ENCODE assay signal across 17 cellular contexts in the genomic region with DNA sequence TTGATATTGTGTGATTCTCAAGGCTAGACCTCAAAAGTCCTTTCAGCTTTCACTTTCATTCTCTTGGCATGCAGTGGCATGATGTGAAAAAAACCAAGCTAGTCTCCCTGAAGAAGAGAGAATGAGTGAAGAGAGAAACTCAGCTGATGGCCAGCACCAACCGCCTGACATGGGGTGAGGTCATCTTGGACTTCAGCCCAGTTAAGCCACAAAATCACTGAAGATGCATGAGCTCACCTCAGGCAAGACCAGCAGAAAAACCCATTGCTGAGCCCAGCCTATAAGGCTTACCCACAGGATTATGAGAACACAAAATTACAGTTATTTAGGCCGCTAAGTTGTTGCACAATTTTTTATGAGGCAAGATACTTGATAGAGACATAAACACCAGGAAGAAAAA.
DNase-seq lines count a peak whose midpoint lies in the region; TF ChIP-seq lines count a peak whose summit lies in the region.
"Had no signal": no experiment of that assay in that cellular context is flagged by ENCODE, and none has a peak within 500 bp of the region (broad histone marks: within the 10 kb centered on the region; RNA-seq: fewer than 3 reads in every experiment).

No MANE protein-coding gene starts in this region.

- in situ Hi-C loops in transverse colon (cut with MboI; ENCODE audit: low pct_ligation_motif_present in 1 of 4, low pct_unique_long_range_greater_than_20kb in 1 of 4, low sequenced_read_pairs in 3 of 4), result loop anchor here in 3 of 4 donors (25.0 kb wide), 2 partner anchors 862 to 962 kb away; no protein-coding TSS in a partner anchor

- no peak for TF ChIP-seq POLR2A in transverse colon (IDR thresholded peaks at IDR 0.05)

- peaks cover 0 to 6% of the 10 kb centered on the region in 2 donors for H3K9me3 ChIP-seq in transverse colon
- H3K9me3 ChIP-seq: BE2C, upper lobe of right lung had no signal

- peaks cover 6% of the 10 kb centered on the region for H3K9me3 Mint-ChIP-seq in activated CD4-positive, alpha-beta T cell treated with anti-CD3 and anti-CD28 coated beads, Interleukin-2, amount 10 ng/mL, durations not matched to agents 7 days and 5 days

- CTCF ChIA-PET in activated CD4-positive, alpha-beta T cell treated with anti-CD3 and anti-CD28 coated beads, Interleukin-2, amount 10 ng/mL, durations not matched to agents 7 days and 5 days (lab: Charles Lee), result no interaction called here

- H3K4me1 ChIP-seq in transverse colon, result no peaks in the 10 kb centered on the region
- H3K4me1 ChIP-seq: BE2C, upper lobe of right lung had no signal

- no peaks in the 10 kb centered on the region for H3K36me3 Mint-ChIP-seq in activated CD4-positive, alpha-beta T cell treated with anti-CD3 and anti-CD28 coated beads, Interleukin-2, amount 10 ng/mL, durations not matched to agents 7 days and 5 days (ENCODE audit: low read depth)
- H3K36me3 Mint-ChIP-seq: activated CD4-positive, alpha-beta memory T cell treated with anti-CD3 and anti-CD28 coated beads for 36 hours had no signal

- H3K27me3 Mint-ChIP-seq in activated CD4-positive, alpha-beta T cell treated with anti-CD3 and anti-CD28 coated beads, Interleukin-2, amount 10 ng/mL, durations not matched to agents 7 days and 5 days, result no peaks in the 10 kb centered on the region
- H3K27me3 Mint-ChIP-seq: activated CD4-positive, alpha-beta memory T cell treated with anti-CD3 and anti-CD28 coated beads for 36 hours had no signal

- no peak overlapping the region for H3K4me3 Mint-ChIP-seq in activated CD4-positive, alpha-beta T cell treated with anti-CD3 and anti-CD28 coated beads, Interleukin-2, amount 10 ng/mL, durations not matched to agents 7 days and 5 days
- H3K4me3 Mint-ChIP-seq: activated CD4-positive, alpha-beta memory T cell treated with anti-CD3 and anti-CD28 coated beads for 36 hours; activated T-helper 1 cell treated with anti-CD3 and anti-CD28 coated beads, Interleukin-12 subunit alpha, Interleukin-12 subunit beta, Interleukin-2, Interleukin-4 antibody, amounts not matched to agents 30 ng/mL and 10 ng/mL and 1 ng/mL, durations not matched to agents 14 hours and 24 hours and 36 hours had no signal

- no peaks in the 10 kb centered on the region for H3K4me1 Mint-ChIP-seq in activated CD4-positive, alpha-beta T cell treated with anti-CD3 and anti-CD28 coated beads, Interleukin-2, amount 10 ng/mL, durations not matched to agents 7 days and 5 days

- DNase-seq in HK-2 (ENCODE audit: unreplicated experiment) (peak; percentile 89), NCI-H774 (lab: John Stamatoyannopoulos, UW) (peak; percentile 3), choroid plexus epithelial cell (ENCODE audit: low read depth) (peak; percentile 2), mucosa of gallbladder (ENCODE audit: low spot score) (peak; percentile 24), NCI-H345 (lab: John Stamatoyannopoulos, UW) (no peak), transverse colon (no peak)
- DNase-seq in activated CD4-positive, alpha-beta T cell treated with anti-CD3 and anti-CD28 coated beads, Interleukin-2, amount 10 ng/mL, durations not matched to agents 7 days and 5 days, result no peak
- DNase-seq: activated CD4-positive, alpha-beta memory T cell treated with anti-CD3 and anti-CD28 coated beads for 36 hours; BE2C; cerebellar nuclear complex; DMS 273 treated with DMSO at 0.1 percent for 48 hours; head of caudate nucleus; left cardiac atrium; NCI-H1694 treated with DMSO at 0.1 percent for 48 hours; NCI-H526; upper lobe of right lung had no signal

- H3K4me3 ChIP-seq in choroid plexus epithelial cell (ENCODE audit: low read depth, low read length) (no peak overlapping the region), transverse colon (no peak overlapping the region)
- H3K4me3 ChIP-seq: upper lobe of right lung had no signal

- WGBS in transverse colon (ENCODE audit: low coverage in 1 of 2), 2 donors, result 49 to 57% methylated on average over 1 to 2 of the region's 2 CpGs

- H3K36me3 ChIP-seq in transverse colon, result no peaks in the 10 kb centered on the region
- H3K36me3 ChIP-seq: BE2C, upper lobe of right lung had no signal

- TF ChIP-seq EP300 in transverse colon (IDR thresholded peaks at IDR 0.05; ENCODE audit: low read depth), result no peak

- H3K27me3 ChIP-seq in transverse colon, result no peaks in the 10 kb centered on the region
- H3K27me3 ChIP-seq: BE2C, upper lobe of right lung had no signal

- no peak overlapping the region for H3K27ac ChIP-seq in transverse colon
- H3K27ac ChIP-seq: upper lobe of right lung had no signal

- no peak overlapping the region for H3K27ac Mint-ChIP-seq in activated CD4-positive, alpha-beta T cell treated with anti-CD3 and anti-CD28 coated beads, Interleukin-2, amount 10 ng/mL, durations not matched to agents 7 days and 5 days
- H3K27ac Mint-ChIP-seq: activated CD4-positive, alpha-beta memory T cell treated with anti-CD3 and anti-CD28 coated beads for 36 hours; activated T-helper 1 cell treated with anti-CD3 and anti-CD28 coated beads, Interleukin-12 subunit alpha, Interleukin-12 subunit beta, Interleukin-2, Interleukin-4 antibody, amounts not matched to agents 30 ng/mL and 10 ng/mL and 1 ng/mL, durations not matched to agents 14 hours and 24 hours and 36 hours had no signal

- intact Hi-C loops in transverse colon (cut with DNase I; ENCODE audit: low total_unique reads), result no loop called here

- POLR2A ChIA-PET in activated CD4-positive, alpha-beta T cell treated with anti-CD3 and anti-CD28 coated beads, Interleukin-2, amount 10 ng/mL, durations not matched to agents 7 days and 5 days (lab: Charles Lee), result no interaction called here

- TF ChIP-seq CTCF in choroid plexus epithelial cell (conservative IDR thresholded peaks at IDR 0.05; ENCODE audit: low read depth, low read length), result no peak
- no peak for TF ChIP-seq CTCF in transverse colon (IDR thresholded peaks at IDR 0.05)

Comparison
In these comparisons a context has a peak if more than half of its experiments do, and no peak if none do; other contexts are left out.
1. DNase-seq: peak in HK-2 (single experiment), NCI-H774 (single experiment), choroid plexus epithelial cell (single experiment) and mucosa of gallbladder (single experiment); none in NCI-H345 (single experiment), activated CD4-positive, alpha-beta T cell treated with anti-CD3 and anti-CD28 coated beads, Interleukin-2, amount 10 ng/mL, durations not matched to agents 7 days and 5 days (single experiment) and transverse colon (single experiment).